Comparison of ENCODE assay signal across 20 cellular contexts in genomic region chr2:241352227-241352626, GRCh38. TPM values are rescaled to one million over a fixed set of nuclear protein-coding genes. Genes with fewer than 3 reads are reported as not detected.
DNase-seq lines count a peak whose midpoint lies in the region; FAIRE-seq and TF ChIP-seq lines count a peak whose summit lies in the region.
"Had no signal": no experiment of that assay in that cellular context is flagged by ENCODE, and none has a peak within 500 bp of the region (broad histone marks: within the 10 kb centered on the region; RNA-seq: fewer than 3 reads in every experiment).

No MANE protein-coding gene starts in this region.

- H3K9me3 Mint-ChIP-seq in Calu3 (ENCODE audit: low read depth, unreplicated experiment): no peaks in the 10 kb centered on the region

- H3K36me3 Mint-ChIP-seq in Calu3 (ENCODE audit: insufficient read depth, unreplicated experiment): peaks cover 77% of the 10 kb centered on the region

- no peaks in the 10 kb centered on the region for H3K27me3 Mint-ChIP-seq in Calu3 (ENCODE audit: unreplicated experiment)

- intact Hi-C loops in Calu3 (cut with micrococcal nuclease; ENCODE audit: unreplicated experiment): loop anchor here (5.0 kb wide), 1 partner anchor 35 kb away; the partner anchor contains the start of genes HDLBP and SEPTIN2

- no peak for TF ChIP-seq EP300 in tibial nerve (IDR thresholded peaks at IDR 0.05)

- no peak for FAIRE-seq in small intestine (lab: Jason Lieb, UNC)
- FAIRE-seq: bronchial epithelial cell, GM19239 had no signal

- H4K20me1 ChIP-seq in hepatocyte (ENCODE audit: insufficient read depth, poor library complexity, severe bottlenecking): peaks cover 5% of the 10 kb centered on the region

- H3K4me1 Mint-ChIP-seq in Calu3 (ENCODE audit: low read depth, unreplicated experiment): peaks cover 52% of the 10 kb centered on the region

- H3K4me2 ChIP-seq in hepatocyte: no peak overlapping the region

- no peak for TF ChIP-seq POLR2A in tibial nerve (IDR thresholded peaks at IDR 0.05)

- no TSS peak for BruUV-seq in Calu3 (replicated peaks; lab: Mats Ljungman, UMichigan)

- CTCF ChIA-PET in Calu3 (lab: Charles Lee): no interaction called here

- DNase-seq in Calu3 (no peak), HT-29 (ENCODE audit: low spot score) (peak; percentile 40), hepatocyte (ENCODE audit: low spot score) (no peak), small intestine (no peak), GDM1 (lab: John Stamatoyannopoulos, UW) (no peak), tibial nerve (ENCODE audit: low spot score in 2 of 2) (no peak), superior temporal gyrus (ENCODE audit: extremely low spot score) (no peak)
- DNase-seq: activated CD4-positive, alpha-beta T cell treated with anti-CD3 and anti-CD28 coated beads for 4 hours; activated gamma-delta T cell; cortex of kidney; lower lobe of right lung; NCI-H1092 treated with DMSO at 0.1 percent for 48 hours; NCI-H1930; NCI-H69; psoas muscle; stimulated activated CD4-positive, alpha-beta T cell treated with anti-CD3 and anti-CD28 coated beads, Interleukin-2, amount 100 ng/mL, for 24 hours had no signal

- peak overlapping the region; percentile 64 for H3K4me3 Mint-ChIP-seq in Calu3 (ENCODE audit: low read depth, unreplicated experiment)

- peak overlapping the region; percentile 89 for H3K27ac Mint-ChIP-seq in Calu3 (ENCODE audit: unreplicated experiment)

- H3K27me3 ChIP-seq in hepatocyte (no peaks in the 10 kb centered on the region), small intestine (ENCODE audit: control insufficient read depth in 2 of 2, insufficient read depth in 2 of 2, low read length in 2 of 2) (no peaks in the 10 kb centered on the region), tibial nerve (no peaks in the 10 kb centered on the region)

- TF ChIP-seq CTCF in Calu3 (IDR thresholded peaks at IDR 0.05; ENCODE audit: unreplicated experiment) (no peak), hepatocyte (IDR thresholded peaks at IDR 0.05; ENCODE audit: poor library complexity) (no peak), tibial nerve (IDR thresholded peaks at IDR 0.05) (no peak)

- peak overlapping the region; percentile 84 for H3K27ac ChIP-seq in hepatocyte
- peak overlapping the region; percentile 12 to 48 for H3K27ac ChIP-seq in small intestine (ENCODE audit: low read depth in 1 of 2, low read length in 1 of 2)
- no peak overlapping the region for H3K27ac ChIP-seq in tibial nerve
- H3K27ac ChIP-seq: lower lobe of right lung, neutrophil, psoas muscle had no signal

- no peaks in the 10 kb centered on the region for H3K9me3 ChIP-seq in hepatocyte (ENCODE audit: low read depth)
- H3K9me3 ChIP-seq in small intestine (ENCODE audit: control insufficient read depth, low read depth): no peaks in the 10 kb centered on the region
- no peaks in the 10 kb centered on the region for H3K9me3 ChIP-seq in tibial nerve
- H3K9me3 ChIP-seq: lower lobe of right lung, neutrophil, psoas muscle had no signal

- H2AFZ ChIP-seq in hepatocyte: no peak overlapping the region

- no peaks in the 10 kb centered on the region for H3K9me2 ChIP-seq in hepatocyte (replicated peaks; ENCODE audit: insufficient read depth)

- H3K36me3 ChIP-seq in hepatocyte (replicated peaks; ENCODE audit: insufficient read depth, low read depth) (peaks cover 2% of the 10 kb centered on the region), small intestine (ENCODE audit: control insufficient read depth in 2 of 2, insufficient read depth in 2 of 2, low read length in 2 of 2) (peaks cover 6 to 10% of the 10 kb centered on the region in 2 donors), tibial nerve (peaks cover 5 to 72% (median 21%) of the 10 kb centered on the region in 3 donors)

- H3K4me3 ChIP-seq in hepatocyte: no peak overlapping the region
- no peak overlapping the region for H3K4me3 ChIP-seq in small intestine (ENCODE audit: low read depth in 1 of 2, low read length in 2 of 2)
- no peak overlapping the region for H3K4me3 ChIP-seq in tibial nerve
- H3K4me3 ChIP-seq: lower lobe of right lung, psoas muscle, skin epidermis had no signal

- WGBS in hepatocyte (ENCODE audit: low lambda C conversion rate, missing lambda C conversion rate): 86% methylated on average over 3 of the region's 3 CpGs
- WGBS in small intestine, 3 donors: 14 to 65% (median 44%) methylated on average over 3 of the region's 3 CpGs
- 91% methylated on average over 3 of the region's 3 CpGs for WGBS in tibial nerve, 2 donors

- H3K4me1 ChIP-seq in hepatocyte (ENCODE audit: insufficient read depth): peaks cover 16% of the 10 kb centered on the region
- H3K4me1 ChIP-seq in small intestine (ENCODE audit: control insufficient read depth in 2 of 2, insufficient read depth in 1 of 2, low read depth in 1 of 2, low read length in 1 of 2): peaks cover 0 to 5% of the 10 kb centered on the region in 2 donors
- H3K4me1 ChIP-seq in tibial nerve: peaks cover 0 to 15% (median 7%) of the 10 kb centered on the region in 4 donors

- peaks cover 19% of the 10 kb centered on the region for H3K79me2 ChIP-seq in hepatocyte

RNA-seq across cellular contexts. Expression of gene FARP2, which starts 3.9 kb away (rescaled TPM):
- total RNA-seq in Calu3 (2022) (59.0 and 67.7 TPM in 2 replicates), hepatocyte (29.1 and 29.3 TPM in 2 replicates), tibial nerve (100 to 1,000 TPM in 2 of 4 donors, 10 to 100 TPM in 2; 42.7 to 229 (median 93.2) TPM)
- total RNA-seq in HT-29 (2014; rRNA removed; shearing (Covaris generic)): 53.7 and 54.1 TPM in 2 replicates
- polyA plus RNA-seq in hepatocyte (28.4 and 29.6 TPM in 2 replicates), small intestine (10 to 100 TPM; 25.7 to 60.6 (median 38.9) TPM)

RNA-seq across cellular contexts. Expression of gene SEPTIN2, which starts 36.5 kb away (rescaled TPM):
- total RNA-seq in Calu3 (2022): 413 and 445 TPM in 2 replicates
- total RNA-seq in HT-29 (2014; rRNA removed; shearing (Covaris generic)): 139 and 164 TPM in 2 replicates
- 373 and 388 TPM in 2 replicates for total RNA-seq in hepatocyte
- 314 and 315 TPM in 2 replicates for polyA plus RNA-seq in hepatocyte
- 100 to 1,000 TPM; 112 to 171 (median 125) TPM for polyA plus RNA-seq in small intestine
- 100 to 1,000 TPM; 311 to 585 (median 373) TPM for total RNA-seq in tibial nerve

RNA-seq across cellular contexts. Expression of gene HDLBP, which starts 36.8 kb away (rescaled TPM):
- 429 and 493 TPM in 2 replicates for total RNA-seq in Calu3 (2022)
- 461 and 493 TPM in 2 replicates for total RNA-seq in HT-29 (2014; rRNA removed; shearing (Covaris generic))
- total RNA-seq in hepatocyte: 393 and 437 TPM in 2 replicates
- polyA plus RNA-seq in hepatocyte: 389 and 394 TPM in 2 replicates
- polyA plus RNA-seq in small intestine: 100 to 1,000 TPM; 136 to 193 (median 150) TPM
- total RNA-seq in tibial nerve: 100 to 1,000 TPM; 324 to 412 (median 363) TPM

Comparison
In these comparisons a context has a peak if more than half of its experiments do, and no peak if none do; other contexts are left out.
1. H3K27ac ChIP-seq: peak in hepatocyte (single experiment) and small intestine (2 of 2); none in tibial nerve (0 of 4).